30 cellular contexts compared by ENCODE assay signal in genomic region chrX:83501003-83501402, GRCh38. TPM values are rescaled to one million over a fixed set of nuclear protein-coding genes. Genes with fewer than 3 reads are reported as not detected.
DNase-seq lines count a peak whose midpoint lies in the region; ATAC-seq, FAIRE-seq and TF ChIP-seq lines count a peak whose summit lies in the region.
"Had no signal": no experiment of that assay in that cellular context is flagged by ENCODE, and none has a peak within 500 bp of the region (broad histone marks: within the 10 kb centered on the region; RNA-seq: fewer than 3 reads in every experiment).

No MANE protein-coding gene starts in this region.

- H3K79me2 ChIP-seq in H9 (ENCODE audit: insufficient read depth, low read length) = no peaks in the 10 kb centered on the region
- H3K79me2 ChIP-seq in astrocyte (ENCODE audit: insufficient read depth, low read length) = no peaks in the 10 kb centered on the region

- H3K79me1 ChIP-seq in H9 (ENCODE audit: insufficient read depth, low read depth, low read length, poor library complexity, severe bottlenecking) = no peaks in the 10 kb centered on the region

- H3K23me2 ChIP-seq in H9 (ENCODE audit: insufficient read length, low read depth, low read length, poor library complexity, severe bottlenecking) = peaks cover 7% of the 10 kb centered on the region

- H3K9me3 ChIP-seq in H9 (ENCODE audit: control insufficient read depth, low read depth, low read length) (peaks cover 6% of the 10 kb centered on the region), astrocyte (ENCODE audit: insufficient read depth, low read depth, low read length) (no peaks in the 10 kb centered on the region), iPS-15b (ENCODE audit: control insufficient read depth, insufficient read depth, low read length) (no peaks in the 10 kb centered on the region), right lobe of liver (no peaks in the 10 kb centered on the region)
- H3K9me3 ChIP-seq: SJCRH30 had no signal

- no peak overlapping the region for H3K14ac ChIP-seq in H9 (ENCODE audit: insufficient read depth, low read length)

- peak; percentile 30 for DNase-seq in H9
- DNase-seq in astrocyte (ENCODE audit: low read depth) = no peak
- no peak for DNase-seq in NCI-H1092 treated with DMSO at 0.1 percent for 48 hours (lab: John Stamatoyannopoulos, UW)
- DNase-seq in DMS 273 treated with DMSO at 0.1 percent for 48 hours (lab: John Stamatoyannopoulos, UW) = no peak
- no peak for DNase-seq in right lobe of liver
- DNase-seq: CD8-positive, alpha-beta memory T cell; DMS153; DND-41; GOT3; MV-4-11; NCI-H2029; NCI-H446; NCI-H524 treated with DMSO at 0.1 percent for 48 hours; NCI-H774; PC-9; SJCRH30 had no signal

- H3K36me3 Mint-ChIP-seq in H9 (ENCODE audit: insufficient read depth in 1 of 3, low read depth in 3 of 3) = peaks cover 0 to 5% (median 0%) of the 10 kb centered on the region in 3 experiments; a peak in 2 of 7 replicates
- no peaks in the 10 kb centered on the region for H3K36me3 Mint-ChIP-seq in astrocyte (ENCODE audit: low read depth, unreplicated experiment)
- H3K36me3 Mint-ChIP-seq: CD8-positive, alpha-beta memory T cell had no signal

- H4K5ac ChIP-seq in H9 (ENCODE audit: insufficient read length, low read depth, low read length) = no peak overlapping the region

- no peak overlapping the region for H2BK20ac ChIP-seq in H9 (ENCODE audit: low read depth, low read length, poor library complexity, severe bottlenecking)

- H3K27me3 Mint-ChIP-seq in H9 (ENCODE audit: low read depth) (peaks cover 59% of the 10 kb centered on the region), astrocyte (ENCODE audit: low read depth, unreplicated experiment) (peaks cover 58% of the 10 kb centered on the region)

- peaks cover 51 to 70% of the 10 kb centered on the region in 2 experiments for H3K9me3 Mint-ChIP-seq in H9
- H3K9me3 Mint-ChIP-seq in astrocyte (ENCODE audit: unreplicated experiment) = no peaks in the 10 kb centered on the region

- no peak for FAIRE-seq in astrocyte (lab: Jason Lieb, UNC)
- FAIRE-seq: GM18507, HepG2, K562 had no signal

- WGBS in H9 (ENCODE audit: extremely low coverage, insufficient read length, low lambda C conversion rate) = no CpG with 5 or more reads among the region's 9 CpGs
- WGBS in right lobe of liver (ENCODE audit: insufficient coverage, low coverage, low lambda C conversion rate, missing lambda C conversion rate) = 33% methylated on average over 6 of the region's 9 CpGs

- H3K4me3 ChIP-seq in astrocyte (ENCODE audit: insufficient read depth, low read depth, low read length) = no peak overlapping the region
- peak overlapping the region; percentile 39 for H3K4me3 ChIP-seq in iPS-15b (ENCODE audit: low read depth, low read length)
- H3K4me3 ChIP-seq in right lobe of liver = no peak overlapping the region
- H3K4me3 ChIP-seq: K562, PC-9, SJCRH30 had no signal

- H2BK120ac ChIP-seq in H9 (ENCODE audit: low read depth, low read length, poor library complexity, severe bottlenecking) = no peak overlapping the region

- H2BK12ac ChIP-seq in H9 (ENCODE audit: insufficient read length, low read depth, low read length) = no peak overlapping the region

- H3K4me3 Mint-ChIP-seq in H9 (peak overlapping the region; percentile 47 to 75), astrocyte (ENCODE audit: unreplicated experiment) (no peak overlapping the region)
- H3K4me3 Mint-ChIP-seq: B cell had no signal

- H3K4me1 ChIP-seq in H9 (ENCODE audit: insufficient read depth, low read length) (no peaks in the 10 kb centered on the region; the same call in 1 of the 2 replicates), astrocyte (ENCODE audit: insufficient read depth, low read length) (no peaks in the 10 kb centered on the region), iPS-15b (ENCODE audit: control insufficient read depth, insufficient read depth, low read length) (peaks cover 12% of the 10 kb centered on the region), right lobe of liver (no peaks in the 10 kb centered on the region)
- H3K4me1 ChIP-seq: SJCRH30 had no signal

- H3K56ac ChIP-seq in H9 (ENCODE audit: insufficient read length, low read depth, low read length) = no peak overlapping the region

- no peak for TF ChIP-seq POLR2A in right lobe of liver (IDR thresholded peaks at IDR 0.05)

- intact Hi-C loops in right lobe of liver (cut with DNase I) = no loop called here

- H4K91ac ChIP-seq in H9 (ENCODE audit: insufficient read length, low read depth, low read length) = no peak overlapping the region

- H3K27ac ChIP-seq in H9 (ENCODE audit: insufficient read length, low read depth, low read length) = no peak overlapping the region
- no peak overlapping the region for H3K27ac ChIP-seq in astrocyte (ENCODE audit: low read depth, low read length)
- H3K27ac ChIP-seq in right lobe of liver = no peak overlapping the region
- H3K27ac ChIP-seq: C4-2B, PC-9, SJCRH30 had no signal

- H3K27me3 ChIP-seq in H9 (ENCODE audit: insufficient read depth, low read length) (peaks cover 12% of the 10 kb centered on the region; the same call in 1 of the 2 replicates), astrocyte (ENCODE audit: insufficient read depth, low read length) (no peaks in the 10 kb centered on the region), iPS-15b (ENCODE audit: control insufficient read depth, insufficient read depth, low read length) (peaks cover 45% of the 10 kb centered on the region), right lobe of liver (peaks cover 3 to 12% of the 10 kb centered on the region in 2 donors)
- H3K27me3 ChIP-seq: SJCRH30 had no signal

- no peaks in the 10 kb centered on the region for H4K20me1 ChIP-seq in H9 (ENCODE audit: control insufficient read depth, insufficient read depth, insufficient read length)
- H4K20me1 ChIP-seq in astrocyte (ENCODE audit: insufficient read depth, low read length) = no peaks in the 10 kb centered on the region

- ATAC-seq in HG03354 (IDR thresholded peaks at IDR 0.05; ENCODE audit: poor library complexity, severe bottlenecking, unreplicated experiment) (no peak), right lobe of liver (no peak)
- ATAC-seq: HCT116, HepG2, K562, Right ventricle myocardium inferior, SK-N-SH treated with all-trans-retinoic acid at 6 μM for 48 hours had no signal

- H2AFZ ChIP-seq in H9 (ENCODE audit: low read length) (no peak overlapping the region), astrocyte (ENCODE audit: low read depth, low read length) (no peak overlapping the region)
- H2AFZ ChIP-seq: PC-9 had no signal

- H2BK5ac ChIP-seq in H9 (ENCODE audit: insufficient read length, low read length) = no peak overlapping the region

- no peak for TF ChIP-seq CTCF in H9 (conservative IDR thresholded peaks at IDR 0.05)
- TF ChIP-seq CTCF in astrocyte (IDR thresholded peaks at IDR 0.05; ENCODE audit: insufficient read depth, low read depth, low read length) = no peak
- TF ChIP-seq CTCF in right lobe of liver (IDR thresholded peaks at IDR 0.05) = no peak

- H3T11ph ChIP-seq in H9 (ENCODE audit: low read length) = no peak overlapping the region

- H2AK5ac ChIP-seq in H9 (ENCODE audit: insufficient read length, low read length) = no peak overlapping the region

- H3K27ac Mint-ChIP-seq in H9 = no peak overlapping the region
- no peak overlapping the region for H3K27ac Mint-ChIP-seq in astrocyte (ENCODE audit: unreplicated experiment)
- H3K27ac Mint-ChIP-seq: B cell; CD8-positive, alpha-beta memory T cell had no signal

- H3K18ac ChIP-seq in H9 (ENCODE audit: insufficient read length, low read depth, low read length) = no peak overlapping the region

- no peaks in the 10 kb centered on the region for H3K36me3 ChIP-seq in astrocyte (ENCODE audit: insufficient read depth, low read length)
- H3K36me3 ChIP-seq in iPS-15b (ENCODE audit: control insufficient read depth, insufficient read depth, low read length) = no peaks in the 10 kb centered on the region
- H3K36me3 ChIP-seq in right lobe of liver = no peaks in the 10 kb centered on the region
- H3K36me3 ChIP-seq: SJCRH30 had no signal

- H3K4me2 ChIP-seq in H9 (ENCODE audit: insufficient read depth, insufficient read length, low read length) (peak overlapping the region; percentile 85), astrocyte (ENCODE audit: low read length) (peak overlapping the region; percentile 69)
- H3K4me2 ChIP-seq: PC-9 had no signal

- H3K23ac ChIP-seq in H9 (ENCODE audit: insufficient read length, low read depth, low read length) = no peak overlapping the region

- H4K8ac ChIP-seq in H9 (replicated peaks; ENCODE audit: insufficient read length, low read depth, low read length) = no peak overlapping the region

- H3K9ac ChIP-seq in H9 (ENCODE audit: extremely low read depth, insufficient read length, low read length) (no peak overlapping the region), astrocyte (ENCODE audit: low read length) (no peak overlapping the region), iPS-15b (ENCODE audit: low read depth, low read length) (no peak overlapping the region)

- no peak overlapping the region for H3K4ac ChIP-seq in H9 (ENCODE audit: low read depth, low read length)

- H2BK15ac ChIP-seq in H9 (ENCODE audit: low read depth, low read length) = no peak overlapping the region

- H3K4me1 Mint-ChIP-seq in H9 (peaks cover 45 to 54% of the 10 kb centered on the region in 2 experiments), astrocyte (ENCODE audit: low read depth, unreplicated experiment) (no peaks in the 10 kb centered on the region)
- H3K4me1 Mint-ChIP-seq: B cell; CD8-positive, alpha-beta memory T cell had no signal

RNA-seq across cellular contexts. Expression of gene POU3F4, which starts 7.1 kb away (rescaled TPM):
- total RNA-seq in H9 (2021) (0.20 and 0.35 TPM in 2 replicates), astrocyte (0.18 and 0.31 TPM in 2 replicates), right lobe of liver (not detected)
- total RNA-seq: B cell; CD8-positive, alpha-beta memory T cell; G401; HepG2; K562; LHCN-M2; MCF 10A; PC-9; Right ventricle myocardium inferior; RPMI7951; SJCRH30 had no signal
